Comparison of ENCODE assay signal across 8 cellular contexts in genomic region chr16:46883353-46883689, GRCh38. TPM values are rescaled to one million over a fixed set of nuclear protein-coding genes. Genes with fewer than 3 reads are reported as not detected.
A peak's percentile ranks its signal among the peaks of the same experiment; 100 is the strongest.
DNase-seq lines count a peak whose midpoint lies in the region; ATAC-seq and TF ChIP-seq lines count a peak whose summit lies in the region.

No MANE protein-coding gene starts in this region.

- in situ Hi-C loops in G401 (cut with HindIII; ENCODE audit: low sequenced_read_pairs) = no loop called here

- H3K4me1 ChIP-seq in PC-9 (replicated peaks; ENCODE audit: insufficient read depth) = peaks cover 27% of the 10 kb centered on the region

- no peaks in the 10 kb centered on the region for H3K36me3 Mint-ChIP-seq in activated CD4-positive, alpha-beta T cell treated with anti-CD3 and anti-CD28 coated beads, Interleukin-2, amount 10 ng/mL, durations not matched to agents 7 days and 5 days (ENCODE audit: low read depth)
- no peaks in the 10 kb centered on the region for H3K36me3 Mint-ChIP-seq in osteocyte (ENCODE audit: unreplicated experiment)

- DNase-seq in activated CD4-positive, alpha-beta T cell treated with anti-CD3 and anti-CD28 coated beads, Interleukin-2, amount 10 ng/mL, durations not matched to agents 7 days and 5 days = no peak
- no peak for DNase-seq in activated CD4-positive, alpha-beta T cell treated with anti-CD3 and anti-CD28 coated beads, Interleukin-2, amount 50 U/mL, for 48 hours
- peak in 1 of 2 experiments; percentile 2 for DNase-seq in PC-9
- DNase-seq in epithelial cell of prostate (ENCODE audit: low read depth, low spot score) = no peak
- no peak for DNase-seq in osteocyte (ENCODE audit: extremely low spot score, unreplicated experiment)
- DNase-seq in G401 (ENCODE audit: low spot score) = no peak
- no peak for DNase-seq in retina

- H3K27me3 Mint-ChIP-seq in activated CD4-positive, alpha-beta T cell treated with anti-CD3 and anti-CD28 coated beads, Interleukin-2, amount 10 ng/mL, durations not matched to agents 7 days and 5 days = peaks cover 35% of the 10 kb centered on the region
- H3K27me3 Mint-ChIP-seq in osteocyte (ENCODE audit: unreplicated experiment) = peaks cover 11% of the 10 kb centered on the region

- H3F3A ChIP-seq in PC-9 (ENCODE audit: insufficient read depth, low read depth) = peaks cover 4% of the 10 kb centered on the region; the same call in 1 of the 2 replicates

- peak overlapping the region; percentile 74 for H3K4me3 Mint-ChIP-seq in activated CD4-positive, alpha-beta T cell treated with anti-CD3 and anti-CD28 coated beads, Interleukin-2, amount 10 ng/mL, durations not matched to agents 7 days and 5 days
- H3K4me3 Mint-ChIP-seq in osteocyte (ENCODE audit: unreplicated experiment) = peak overlapping the region; percentile 95

- peak overlapping the region; percentile 96 for H3K27ac ChIP-seq in PC-9
- H3K27ac ChIP-seq in epithelial cell of prostate = peak overlapping the region; percentile 89

- peak overlapping the region; percentile 75 for H3K4me2 ChIP-seq in PC-9

- H4K20me1 ChIP-seq in PC-9 (ENCODE audit: insufficient read depth) = peaks cover 31% of the 10 kb centered on the region

- H3K79me2 ChIP-seq in PC-9 (ENCODE audit: low read depth) = peaks cover 37% of the 10 kb centered on the region

- POLR2A ChIA-PET in activated CD4-positive, alpha-beta T cell treated with anti-CD3 and anti-CD28 coated beads, Interleukin-2, amount 10 ng/mL, durations not matched to agents 7 days and 5 days (lab: Charles Lee) = no interaction called here
- POLR2A ChIA-PET in PC-9 (lab: Charles Lee; ENCODE audit: unreplicated experiment) = interaction anchor here (0.9 kb wide), 1 partner anchor 19 kb away, joined by 5 read pairs; no protein-coding TSS in a partner anchor

- peak overlapping the region; percentile 67 for H2AFZ ChIP-seq in PC-9

- H3K27me3 ChIP-seq in PC-9 (ENCODE audit: insufficient read depth, low read depth) = no peaks in the 10 kb centered on the region

- intact Hi-C loops in PC-9 (cut with micrococcal nuclease; ENCODE audit: unreplicated experiment) = loop anchor here (2.0 kb wide), 1 partner anchor 19 kb away; no protein-coding TSS in a partner anchor

- CTCF ChIA-PET in activated CD4-positive, alpha-beta T cell treated with anti-CD3 and anti-CD28 coated beads, Interleukin-2, amount 10 ng/mL, durations not matched to agents 7 days and 5 days (lab: Charles Lee) = interaction anchor here (0.8 to 1.7 kb wide), 7 partner anchors 10 to 64 kb away, joined by 3 to 5 read pairs (median 3); no protein-coding TSS in a partner anchor
- CTCF ChIA-PET in PC-9 (lab: Charles Lee) = interaction anchor here (0.6 kb wide), 1 partner anchor 23 kb away, joined by 3 read pairs; no protein-coding TSS in a partner anchor

- ATAC-seq in HG03571 (IDR thresholded peaks at IDR 0.05; ENCODE audit: unreplicated experiment) = no peak

- H3K9me3 Mint-ChIP-seq in activated CD4-positive, alpha-beta T cell treated with anti-CD3 and anti-CD28 coated beads, Interleukin-2, amount 10 ng/mL, durations not matched to agents 7 days and 5 days = no peaks in the 10 kb centered on the region
- no peaks in the 10 kb centered on the region for H3K9me3 Mint-ChIP-seq in osteocyte (ENCODE audit: unreplicated experiment)

- peak overlapping the region; percentile 73 for H3K27ac Mint-ChIP-seq in activated CD4-positive, alpha-beta T cell treated with anti-CD3 and anti-CD28 coated beads, Interleukin-2, amount 10 ng/mL, durations not matched to agents 7 days and 5 days
- peak overlapping the region; percentile 91 for H3K27ac Mint-ChIP-seq in osteocyte (ENCODE audit: unreplicated experiment)

- BruUV-seq in PC-9 (replicated peaks; lab: Mats Ljungman, UMichigan) = TSS peak; percentile 94

- no peaks in the 10 kb centered on the region for H3K9me3 ChIP-seq in PC-9 (ENCODE audit: insufficient read depth, low read depth)

- TF ChIP-seq CTCF in PC-9 (conservative IDR thresholded peaks at IDR 0.05) = no peak
- TF ChIP-seq CTCF in osteocyte (IDR thresholded peaks at IDR 0.05) = no peak

- peak overlapping the region; percentile 48 for H3K4me3 ChIP-seq in PC-9

- H3K4me1 Mint-ChIP-seq in activated CD4-positive, alpha-beta T cell treated with anti-CD3 and anti-CD28 coated beads, Interleukin-2, amount 10 ng/mL, durations not matched to agents 7 days and 5 days = peaks cover 15% of the 10 kb centered on the region
- H3K4me1 Mint-ChIP-seq in osteocyte (ENCODE audit: unreplicated experiment) = peaks cover 37% of the 10 kb centered on the region

- no peaks in the 10 kb centered on the region for H3K9me2 ChIP-seq in PC-9 (ENCODE audit: insufficient read depth)

- H3K36me3 ChIP-seq in PC-9 (ENCODE audit: low read depth) = peaks cover 6% of the 10 kb centered on the region; the same call in 1 of the 2 replicates

RNA-seq across cellular contexts. Expression of gene GPT2, which starts 0.8 kb away (rescaled TPM):
- total RNA-seq in activated CD4-positive, alpha-beta T cell treated with anti-CD3 and anti-CD28 coated beads, Interleukin-2, amount 10 ng/mL, durations not matched to agents 7 days and 5 days = 1 to 10 TPM; 3.9 to 4.0 TPM
- total RNA-seq in PC-9 (2021) (52.8 and 67.2 TPM in 2 replicates), osteocyte (30.5 and 35.0 TPM in 2 replicates)
- 34.2 and 38.3 TPM in 2 replicates for total RNA-seq in G401 (2014; rRNA removed; shearing (Covaris generic))

RNA-seq across cellular contexts. Expression of gene C16orf87, which starts 52.3 kb away (rescaled TPM):
- 10 to 100 TPM; 10.3 to 11.2 TPM for total RNA-seq in activated CD4-positive, alpha-beta T cell treated with anti-CD3 and anti-CD28 coated beads, Interleukin-2, amount 10 ng/mL, durations not matched to agents 7 days and 5 days
- 7.8 and 8.6 TPM in 2 replicates for total RNA-seq in PC-9 (2021)
- 14.0 and 14.5 TPM in 2 replicates for total RNA-seq in osteocyte
- 19.6 and 20.6 TPM in 2 replicates for total RNA-seq in G401 (2014; rRNA removed; shearing (Covaris generic))
